In genomic region chr4:21184788-21185187, GRCh38 we compare ENCODE assay signal across 1 cellular context.
TF ChIP-seq lines count a peak whose summit lies in the region.

No MANE protein-coding gene starts in this region.

TF ChIP-seq in SK-N-SH, 30 proteins besides CTCF, POLR2A, EP300 and RAD21 (continued from another document):
- TF ChIP-seq PBX3 (IDR thresholded peaks at IDR 0.05) (no peak), JUND (IDR thresholded peaks at IDR 0.05) (no peak), SMC3 (IDR thresholded peaks at IDR 0.05; ENCODE audit: low read depth, low read length) (no peak), ELF1 (IDR thresholded peaks at IDR 0.05) (no peak)
TF ChIP-seq in SK-N-SH: peak in this region for 0.
